ENCODE assay signal across 8 cellular contexts in genomic region chr10:35642793-35643114, GRCh38. TPM values are rescaled to one million over a fixed set of nuclear protein-coding genes. Genes with fewer than 3 reads are reported as not detected.
DNase-seq lines count a peak whose midpoint lies in the region; ATAC-seq and TF ChIP-seq lines count a peak whose summit lies in the region.

No MANE protein-coding gene starts in this region.

- POLR2A ChIA-PET in PC-3 (lab: Charles Lee; ENCODE audit: unreplicated experiment) = no interaction called here

- H3K4me1 ChIP-seq in BLaER1 (peaks cover 27% of the 10 kb centered on the region), PC-3 (ENCODE audit: insufficient read depth, low read length) (peaks cover 25% of the 10 kb centered on the region), foreskin keratinocyte (no peaks in the 10 kb centered on the region)

- TSS peak; percentile 67 for BruUV-seq in PC-3 (replicated peaks; lab: Mats Ljungman, UMichigan)

- ATAC-seq in PC-3 (peak; percentile 0; the same call in 1 of the 2 replicates), foreskin keratinocyte (no peak)

- peaks cover 25% of the 10 kb centered on the region for H3K4me1 Mint-ChIP-seq in neural crest cell

- no peak overlapping the region for H3K27ac Mint-ChIP-seq in neural crest cell (ENCODE audit: unreplicated experiment)

- peak overlapping the region; percentile 100 for H3K4me2 ChIP-seq in BLaER1
- peak overlapping the region; percentile 94 for H3K4me2 ChIP-seq in PC-3 (ENCODE audit: low read length)

- no peaks in the 10 kb centered on the region for H3K9me3 Mint-ChIP-seq in neural crest cell

- peaks cover 77% of the 10 kb centered on the region for H3K27me3 Mint-ChIP-seq in neural crest cell (ENCODE audit: low read depth)

- peaks cover 11% of the 10 kb centered on the region for H3F3A ChIP-seq in PC-3 (ENCODE audit: low read length, unreplicated experiment)

- peak overlapping the region; percentile 93 for H3K4me3 Mint-ChIP-seq in neural crest cell

- H3K27ac ChIP-seq in BLaER1 = no peak overlapping the region
- H3K27ac ChIP-seq in PC-3 (ENCODE audit: low read length) = peak overlapping the region; percentile 2; the same call in 1 of the 2 replicates
- no peak overlapping the region for H3K27ac ChIP-seq in foreskin keratinocyte

- CTCF ChIA-PET in PC-3 (lab: Charles Lee) = no interaction called here

- DNase-seq in PC-3 (no peak), epithelial cell of proximal tubule (ENCODE audit: low read depth) (no peak), neural crest cell (ENCODE audit: low read depth, low spot score) (no peak), foreskin keratinocyte (no peak), SIG-M5 treated with dmso at 0.1 percent for 504 hours (lab: John Stamatoyannopoulos, UW; ENCODE audit: unreplicated experiment) (no peak)
- DNase-seq in effector CD8-positive, alpha-beta T cell (lab: John Stamatoyannopoulos, UW) = no peak
- no peak for DNase-seq in stimulated activated CD4-positive, alpha-beta T cell treated with anti-CD3 and anti-CD28 coated beads, Interleukin-4, amount 100 ng/mL, for 4 hours

- peaks cover 22% of the 10 kb centered on the region for H3K27me3 ChIP-seq in BLaER1
- no peaks in the 10 kb centered on the region for H3K27me3 ChIP-seq in PC-3 (ENCODE audit: low read length)
- peaks cover 19% of the 10 kb centered on the region for H3K27me3 ChIP-seq in foreskin keratinocyte

- H3K9me2 ChIP-seq in PC-3 (replicated peaks; ENCODE audit: low read length) = no peaks in the 10 kb centered on the region

- peaks cover 3% of the 10 kb centered on the region for H3K36me3 Mint-ChIP-seq in neural crest cell (ENCODE audit: low read depth)

- TF ChIP-seq CTCF in PC-3 (conservative IDR thresholded peaks at IDR 0.05; ENCODE audit: low read depth, low read length) = no peak
- TF ChIP-seq CTCF in epithelial cell of proximal tubule (conservative IDR thresholded peaks at IDR 0.05; ENCODE audit: low read depth, low read length) = no peak
- no peak for TF ChIP-seq CTCF in neural crest cell (conservative IDR thresholded peaks at IDR 0.05)
- no peak for TF ChIP-seq CTCF in foreskin keratinocyte (conservative IDR thresholded peaks at IDR 0.05)

- H3K9ac ChIP-seq in BLaER1 (peak overlapping the region; percentile 70), PC-3 (ENCODE audit: low read length) (peak overlapping the region; percentile 86)

- intact Hi-C loops in PC-3 (cut with micrococcal nuclease) = loop anchor here (1.0 to 2.0 kb wide), 13 partner anchors 43 to 1083 kb away; no protein-coding TSS in a partner anchor

- peak overlapping the region; percentile 82 for H3K4me3 ChIP-seq in BLaER1
- H3K4me3 ChIP-seq in PC-3 (ENCODE audit: low read length) = peak overlapping the region; percentile 80
- peak overlapping the region; percentile 68 for H3K4me3 ChIP-seq in epithelial cell of proximal tubule (ENCODE audit: low read depth, low read length)

- H3K36me3 ChIP-seq in BLaER1 = no peaks in the 10 kb centered on the region
- H3K36me3 ChIP-seq in PC-3 (ENCODE audit: low read depth, low read length) = peaks cover 14% of the 10 kb centered on the region

- H2AFZ ChIP-seq in PC-3 (ENCODE audit: low read length) = peak overlapping the region; percentile 86

- H4K20me1 ChIP-seq in BLaER1 (peaks cover 6% of the 10 kb centered on the region; the same call in 1 of the 2 replicates), PC-3 (ENCODE audit: low read length) (peaks cover 21% of the 10 kb centered on the region)

- peaks cover 48% of the 10 kb centered on the region for H3K79me2 ChIP-seq in PC-3 (ENCODE audit: low read length)

- no peaks in the 10 kb centered on the region for H3K9me3 ChIP-seq in BLaER1
- H3K9me3 ChIP-seq in PC-3 (ENCODE audit: low read length) = no peaks in the 10 kb centered on the region

RNA-seq across cellular contexts. Expression of gene FZD8, which starts 0.7 kb away (rescaled TPM):
- total RNA-seq in PC-3 (2014; rRNA removed) = 275 and 375 TPM in 2 replicates
- total RNA-seq in epithelial cell of proximal tubule = 8.2 and 13.4 TPM in 2 replicates
- total RNA-seq in neural crest cell = 3.5 and 3.7 TPM in 2 replicates
- 7.0 and 8.6 TPM in 2 replicates for total RNA-seq in foreskin keratinocyte
- polyA plus RNA-seq in foreskin keratinocyte = 4.1 and 4.8 TPM in 2 replicates

RNA-seq across cellular contexts. Expression of gene GJD4, which starts 37.6 kb away (rescaled TPM):
- total RNA-seq in PC-3 (2014; rRNA removed) (0.33 and 0.58 TPM in 2 replicates), epithelial cell of proximal tubule (not detected in 2 replicates), neural crest cell (not detected in 2 replicates), foreskin keratinocyte (not detected in 2 replicates)
- not detected in 2 replicates for polyA plus RNA-seq in foreskin keratinocyte

Comparison
In these comparisons a context has a peak if more than half of its experiments do, and no peak if none do; other contexts are left out.
1. RNA of gene FZD8, which starts 0.7 kb away (total RNA-seq): 275 to 375 TPM in PC-3; 8.2 to 13.4 TPM in epithelial cell of proximal tubule, 7.0 to 8.6 TPM in foreskin keratinocyte and 3.5 to 3.7 TPM in neural crest cell; every median in the first group is over 10 times any median in the second.
2. Peak in every context shown above with its lines, with median percentiles within 50 percentile points of each other: H3K4me3 ChIP-seq.